In the genomic region with DNA sequence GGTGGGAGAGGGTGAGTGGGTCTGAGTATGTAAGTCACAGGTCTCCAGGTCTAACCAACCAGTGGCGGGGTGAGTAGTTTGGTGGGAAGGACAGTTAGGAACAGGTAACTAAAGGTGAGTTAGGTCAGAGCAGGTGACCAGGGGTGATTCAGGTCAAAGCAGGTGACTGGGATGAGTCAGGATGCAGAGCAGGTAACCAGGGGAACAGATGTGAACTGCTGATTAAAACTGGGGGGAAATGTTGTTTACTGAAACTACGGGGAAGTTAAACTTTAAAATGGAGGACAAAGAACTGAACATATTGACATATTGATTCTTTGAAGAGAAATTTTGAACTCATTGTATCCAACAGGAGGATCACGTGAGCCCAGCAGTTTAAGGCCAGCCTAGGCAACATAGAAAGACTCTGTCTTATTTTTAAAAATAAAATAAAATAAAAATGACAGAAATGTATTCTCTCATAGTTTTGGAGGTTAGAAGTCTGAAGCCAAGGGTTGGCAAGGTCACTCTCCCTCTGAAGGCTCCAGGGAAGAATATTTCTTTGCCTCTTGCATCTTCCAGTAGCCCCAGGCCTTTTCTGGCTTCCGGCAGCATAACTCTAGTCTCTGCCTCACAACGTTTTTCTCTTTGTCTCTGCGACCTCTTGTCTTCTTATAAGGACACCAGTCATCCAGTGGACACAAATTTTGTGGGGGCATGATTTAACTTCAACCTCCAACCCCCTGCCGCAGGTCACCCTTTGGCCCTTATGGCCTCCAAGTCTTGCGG, we compare ENCODE assay signal across 31 cellular contexts.
DNase-seq lines count a peak whose midpoint lies in the region; ATAC-seq and TF ChIP-seq lines count a peak whose summit lies in the region.
"Had no signal": no experiment of that assay in that cellular context is flagged by ENCODE, and none has a peak within 500 bp of the region (broad histone marks: within the 10 kb centered on the region; RNA-seq: fewer than 3 reads in every experiment).

No MANE protein-coding gene starts in this region.

- no peak for TF ChIP-seq CTCF in body of pancreas (IDR thresholded peaks at IDR 0.05)
- TF ChIP-seq CTCF in GM10248 (IDR thresholded peaks at IDR 0.05; ENCODE audit: control extremely low read depth, extremely low read depth, low read depth, missing control alignments): no peak

- H3K4me2 ChIP-seq in BLaER1 (peak overlapping the region; percentile 87; the same call in 1 of the 2 replicates), mesendoderm (ENCODE audit: low read length) (no peak overlapping the region)
- H3K4me2 ChIP-seq: A549 had no signal

- no peak for ATAC-seq in body of pancreas
- ATAC-seq: A549; activated CD4-positive, CD25-positive, alpha-beta regulatory T cell treated with anti-CD3 and anti-CD28 coated beads, Interleukin-2, amount 50 U/mL, for 24 hours; CD8-positive, alpha-beta T cell; naive thymus-derived CD8-positive, alpha-beta T cell; psoas muscle; stimulated activated naive CD8-positive, alpha-beta T cell treated with anti-CD3 and anti-CD28 coated beads, Interleukin-15, Interleukin-2, amounts not matched to agents 100 U/mL and 50 U/mL, for 24 hours had no signal

- DNase-seq in ELF-1 (ENCODE audit: low read depth, low spot score) (peak; percentile 63), body of pancreas (peak in 2 of 4 donors; percentile 24 to 34), mesendoderm (peak; percentile 58), hypothalamus (lab: John Stamatoyannopoulos, UW) (no peak), GM10248 (ENCODE audit: extremely low spot score) (no peak), NCI-H1092 treated with DMSO at 0.1 percent for 48 hours (lab: John Stamatoyannopoulos, UW) (no peak), T-helper 2 cell (no peak)
- DNase-seq: activated CD4-positive, alpha-beta T cell treated with anti-CD3 and anti-CD28 coated beads, Interleukin-2, amount 50 U/mL, for 48 hours; activated CD8-positive, alpha-beta memory T cell treated with anti-CD3 and anti-CD28 coated beads, Interleukin-2, amount 50 U/mL, for 48 hours; activated naive CD4-positive, alpha-beta T cell treated with anti-CD3 and anti-CD28 coated beads, Interleukin-2, amount 10 ng/mL, durations not matched to agents 7 days and 5 days; AML-193; amygdala; cortex of kidney; DMS79 treated with DMSO at 0.1 percent for 48 hours; esophagus squamous epithelium; naive thymus-derived CD8-positive, alpha-beta T cell; NCI-H1105; NCI-H2029 treated with DMSO at 0.1 percent for 48 hours; NCI-H226; nucleus accumbens; psoas muscle; stimulated activated naive CD8-positive, alpha-beta T cell treated with anti-CD3 and anti-CD28 coated beads, Interleukin-15, Interleukin-2, amounts not matched to agents 100 U/mL and 50 U/mL, for 24 hours; T-helper 1 cell; testis; uterus had no signal

- no peak overlapping the region for H3K18ac ChIP-seq in mesendoderm (ENCODE audit: low read length)

- H3K27ac ChIP-seq in BLaER1 (no peak overlapping the region), body of pancreas (peak overlapping the region in 3 of 4 donors; percentile 25 to 66 (median 65)), mesendoderm (ENCODE audit: low read depth, low read length) (no peak overlapping the region)
- H3K27ac ChIP-seq: A549, esophagus squamous epithelium, HL-60, psoas muscle, RWPE1, testis, uterus had no signal

- H3K79me1 ChIP-seq in mesendoderm (ENCODE audit: low read length): no peaks in the 10 kb centered on the region

- no peak overlapping the region for H2BK15ac ChIP-seq in mesendoderm (replicated peaks; ENCODE audit: low read depth)

- H3K9me3 ChIP-seq in BLaER1 (peaks cover 29% of the 10 kb centered on the region), body of pancreas (no peaks in the 10 kb centered on the region)
- H3K9me3 ChIP-seq: A549, esophagus squamous epithelium, psoas muscle, testis, uterus had no signal

- intact Hi-C loops in body of pancreas (cut with DNase I): no loop called here

- no peak overlapping the region for H4K8ac ChIP-seq in mesendoderm (ENCODE audit: low read depth, low read length)

- no peak overlapping the region for H4K5ac ChIP-seq in mesendoderm (ENCODE audit: low read length)

- H3K23ac ChIP-seq in mesendoderm (ENCODE audit: low read length): no peak overlapping the region

- H3K27me3 ChIP-seq in BLaER1 (no peaks in the 10 kb centered on the region), body of pancreas (no peaks in the 10 kb centered on the region), mesendoderm (ENCODE audit: insufficient read depth, low read length, poor library complexity) (no peaks in the 10 kb centered on the region)
- H3K27me3 ChIP-seq: testis, uterus had no signal

- H3K9ac ChIP-seq in BLaER1 (no peak overlapping the region), mesendoderm (ENCODE audit: low read length) (no peak overlapping the region)

- H3K4me1 ChIP-seq in BLaER1 (peaks cover 48% of the 10 kb centered on the region), body of pancreas (peaks cover 15% of the 10 kb centered on the region), mesendoderm (ENCODE audit: control insufficient read depth, low read depth, low read length) (peaks cover 4% of the 10 kb centered on the region)
- H3K4me1 ChIP-seq: psoas muscle, testis, uterus had no signal

- no peak for TF ChIP-seq POLR2A in body of pancreas (IDR thresholded peaks at IDR 0.05)

- H3K4ac ChIP-seq in mesendoderm (ENCODE audit: low read depth, low read length): no peak overlapping the region

- H3K56ac ChIP-seq in mesendoderm (ENCODE audit: low read length): no peak overlapping the region

- no peaks in the 10 kb centered on the region for H3K79me2 ChIP-seq in mesendoderm (ENCODE audit: control insufficient read depth, insufficient read depth, low read length)

- H3K36me3 ChIP-seq in BLaER1 (peaks cover 31% of the 10 kb centered on the region), body of pancreas (replicated peaks in 1 of 2; ENCODE audit: insufficient read depth in 1 of 2, low read depth in 2 of 2) (no peaks in the 10 kb centered on the region), mesendoderm (ENCODE audit: control insufficient read depth, insufficient read depth, low read length) (no peaks in the 10 kb centered on the region)
- H3K36me3 ChIP-seq: esophagus squamous epithelium, uterus had no signal

- no peak overlapping the region for H2AK5ac ChIP-seq in mesendoderm (ENCODE audit: low read length)

- 58 to 67% methylated on average over 8 of the region's 8 CpGs for WGBS in body of pancreas, 2 donors
- no CpG with 5 or more reads among the region's 8 CpGs for WGBS in mesendoderm (ENCODE audit: extremely low coverage, insufficient coverage, low lambda C conversion rate)

- CTCF ChIA-PET in GM10248 (lab: Yijun Ruan, JAX): no interaction called here

- H4K20me1 ChIP-seq in BLaER1: peaks cover 1% of the 10 kb centered on the region; the same call in 1 of the 2 replicates

- H2BK5ac ChIP-seq in mesendoderm (ENCODE audit: low read length): no peak overlapping the region

- POLR2A ChIA-PET in GM10248 (lab: Yijun Ruan, JAX): no interaction called here

- no peak overlapping the region for H2BK120ac ChIP-seq in mesendoderm (ENCODE audit: low read depth, low read length)

- no peak overlapping the region for H3K4me3 ChIP-seq in BLaER1
- no peak overlapping the region for H3K4me3 ChIP-seq in body of pancreas
- H3K4me3 ChIP-seq in mesendoderm (ENCODE audit: low read length): no peak overlapping the region
- H3K4me3 ChIP-seq: A549, esophagus squamous epithelium, psoas muscle, testis, uterus had no signal

Comparison
In these comparisons a context has a peak if more than half of its experiments do, and no peak if none do; other contexts are left out.
1. H3K27ac ChIP-seq: peak in body of pancreas (3 of 4); none in BLaER1 (single experiment) and mesendoderm (single experiment).
2. DNase-seq: peak in ELF-1 (single experiment) and mesendoderm (single experiment); none in hypothalamus (0 of 51), GM10248 (single experiment), NCI-H1092 treated with DMSO at 0.1 percent for 48 hours (single experiment) and T-helper 2 cell (0 of 5).